In genomic region chr7:70434376-70434775, GRCh38 we compare ENCODE assay signal across 2 cellular contexts.
TF ChIP-seq lines count a peak whose summit lies in the region.

No MANE protein-coding gene starts in this region.

TF ChIP-seq in liver, 16 proteins besides CTCF, POLR2A, EP300 and RAD21 (continued from another document):
- TF ChIP-seq, protein P1, sequence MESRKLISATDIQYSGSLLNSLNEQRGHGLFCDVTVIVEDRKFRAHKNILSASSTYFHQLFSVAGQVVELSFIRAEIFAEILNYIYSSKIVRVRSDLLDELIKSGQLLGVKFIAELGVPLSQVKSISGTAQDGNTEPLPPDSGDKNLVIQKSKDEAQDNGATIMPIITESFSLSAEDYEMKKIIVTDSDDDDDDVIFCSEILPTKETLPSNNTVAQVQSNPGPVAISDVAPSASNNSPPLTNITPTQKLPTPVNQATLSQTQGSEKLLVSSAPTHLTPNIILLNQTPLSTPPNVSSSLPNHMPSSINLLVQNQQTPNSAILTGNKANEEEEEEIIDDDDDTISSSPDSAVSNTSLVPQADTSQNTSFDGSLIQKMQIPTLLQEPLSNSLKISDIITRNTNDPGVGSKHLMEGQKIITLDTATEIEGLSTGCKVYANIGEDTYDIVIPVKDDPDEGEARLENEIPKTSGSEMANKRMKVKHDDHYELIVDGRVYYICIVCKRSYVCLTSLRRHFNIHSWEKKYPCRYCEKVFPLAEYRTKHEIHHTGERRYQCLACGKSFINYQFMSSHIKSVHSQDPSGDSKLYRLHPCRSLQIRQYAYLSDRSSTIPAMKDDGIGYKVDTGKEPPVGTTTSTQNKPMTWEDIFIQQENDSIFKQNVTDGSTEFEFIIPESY (IDR thresholded peaks at IDR 0.05): no peak
- no peak for TF ChIP-seq FOXA2 (IDR thresholded peaks at IDR 0.05)

TF ChIP-seq in HepG2, 621 proteins besides CTCF, POLR2A, EP300 and RAD21 (continued from another document):
- TF ChIP-seq ZHX2 (IDR thresholded peaks at IDR 0.05; ENCODE audit: low read depth) (no peak), ZHX2 (CRISPR knock-in tag; IDR thresholded peaks at IDR 0.05; ENCODE audit: borderline replicate concordance) (no peak), ATF6 (CRISPR knock-in tag; conservative IDR thresholded peaks at IDR 0.05) (no peak), EZH2 (conservative IDR thresholded peaks at IDR 0.05; ENCODE audit: low read depth, low read length) (no peak), TOPORS (CRISPR knock-in tag; IDR thresholded peaks at IDR 0.05) (no peak), ZNF33A (CRISPR knock-in tag; IDR thresholded peaks at IDR 0.05; ENCODE audit: borderline replicate concordance) (no peak), WIZ (CRISPR knock-in tag; IDR thresholded peaks at IDR 0.05) (no peak), MBNL3 (CRISPR knock-in tag; conservative IDR thresholded peaks at IDR 0.05) (no peak), ETV6 (CRISPR knock-in tag; conservative IDR thresholded peaks at IDR 0.05) (no peak), HIVEP1 (CRISPR knock-in tag; IDR thresholded peaks at IDR 0.05) (no peak), SMAD9 (CRISPR knock-in tag; IDR thresholded peaks at IDR 0.05) (no peak), DBP (CRISPR knock-in tag; IDR thresholded peaks at IDR 0.05; ENCODE audit: not compliant biosample characterization) (no peak), LCORL (IDR thresholded peaks at IDR 0.05) (no peak), LCORL (CRISPR knock-in tag; IDR thresholded peaks at IDR 0.05) (no peak), ZNF850 (CRISPR knock-in tag; conservative IDR thresholded peaks at IDR 0.05) (no peak), KLF15 (CRISPR knock-in tag; IDR thresholded peaks at IDR 0.05; ENCODE audit: borderline replicate concordance) (no peak), DPF2 (CRISPR knock-in tag; IDR thresholded peaks at IDR 0.05; ENCODE audit: borderline replicate concordance, low read depth) (no peak)
